Comparison of ENCODE assay signal across 7 cellular contexts in genomic region chr5:68216737-68217231, GRCh38. TPM values are rescaled to one million over a fixed set of nuclear protein-coding genes. Genes with fewer than 3 reads are reported as not detected.
DNase-seq lines count a peak whose midpoint lies in the region; ATAC-seq and TF ChIP-seq lines count a peak whose summit lies in the region.

No MANE protein-coding gene starts in this region.

- no peaks in the 10 kb centered on the region; the same call in 1 of the 2 replicates for H3K36me3 ChIP-seq in GM06990 (ENCODE audit: control insufficient read depth, insufficient read depth, low read length)
- H3K36me3 ChIP-seq in duodenal mucosa (ENCODE audit: control insufficient read depth in 1 of 2, insufficient read depth in 2 of 2, low read length in 2 of 2), result no peaks in the 10 kb centered on the region

- peak overlapping the region; percentile 66 to 92 (median 84) for H3K27ac Mint-ChIP-seq in naive thymus-derived CD8-positive, alpha-beta T cell

- H3K4me1 Mint-ChIP-seq in naive thymus-derived CD8-positive, alpha-beta T cell, result peaks cover 32 to 58% (median 55%) of the 10 kb centered on the region in 4 donors

- peak overlapping the region; percentile 84 for H3K27ac ChIP-seq in duodenal mucosa (ENCODE audit: low read depth, low read length)

- peaks cover 0 to 20% (median 5%) of the 10 kb centered on the region in 3 donors for H3K36me3 Mint-ChIP-seq in naive thymus-derived CD8-positive, alpha-beta T cell

- POLR2A ChIA-PET in naive thymus-derived CD8-positive, alpha-beta T cell (lab: Charles Lee), result interaction anchor here (1.2 to 3.7 kb wide), 14 partner anchors 12 to 1051 kb away, joined by 4 to 43 read pairs (median 10); no protein-coding TSS in a partner anchor

- peaks cover 0 to 2% (median 0%) of the 10 kb centered on the region in 9 donors for H3K9me3 Mint-ChIP-seq in naive thymus-derived CD8-positive, alpha-beta T cell

- peak overlapping the region; percentile 77 to 78 for H3K9ac ChIP-seq in duodenal mucosa (ENCODE audit: low read depth in 1 of 2, low read length in 2 of 2)

- H3K4me3 ChIP-seq in GM06990 (replicated peaks; ENCODE audit: low read depth, low read length), result peak overlapping the region; percentile 78
- peak overlapping the region; percentile 94 to 96 for H3K4me3 ChIP-seq in duodenal mucosa (ENCODE audit: low read depth in 1 of 2, low read length in 2 of 2)

- peaks cover 26 to 40% of the 10 kb centered on the region in 2 donors for H3K4me1 ChIP-seq in duodenal mucosa (ENCODE audit: control insufficient read depth in 1 of 2, insufficient read depth in 2 of 2, low read length in 2 of 2)

- H3K27me3 ChIP-seq in GM06990 (replicated peaks; ENCODE audit: control insufficient read depth, insufficient read depth, low read length), result no peaks in the 10 kb centered on the region
- H3K27me3 ChIP-seq in duodenal mucosa (ENCODE audit: control insufficient read depth in 1 of 2, insufficient read depth in 2 of 2, low read length in 2 of 2), result no peaks in the 10 kb centered on the region

- no peaks in the 10 kb centered on the region for H3K27me3 Mint-ChIP-seq in naive thymus-derived CD8-positive, alpha-beta T cell

- peak overlapping the region; percentile 87 to 94 (median 92) for H3K4me3 Mint-ChIP-seq in naive thymus-derived CD8-positive, alpha-beta T cell

- TF ChIP-seq CTCF in GM06990 (IDR thresholded peaks at IDR 0.05; ENCODE audit: insufficient read depth, low read length, poor library complexity, severe bottlenecking), result no peak

- peak; percentile 5 for ATAC-seq in GM21723 (IDR thresholded peaks at IDR 0.05; ENCODE audit: unreplicated experiment)
- ATAC-seq in naive thymus-derived CD8-positive, alpha-beta T cell, result no peak
- no peak for ATAC-seq in GM21717 (IDR thresholded peaks at IDR 0.05; ENCODE audit: unreplicated experiment)

- DNase-seq in GM06990 (ENCODE audit: extremely low read depth, insufficient read length) (no peak), OCI-M1 (lab: John Stamatoyannopoulos, UW) (peak; percentile 83)
- DNase-seq in naive thymus-derived CD8-positive, alpha-beta T cell, result no peak
- DNase-seq in activated effector memory CD4-positive, alpha-beta T cell treated with anti-CD3 and anti-CD28 coated beads, Interleukin-2, amount 50 U/mL, for 16 hours, result no peak

- peaks cover 4 to 6% of the 10 kb centered on the region in 2 donors for H3K9me3 ChIP-seq in duodenal mucosa (ENCODE audit: control insufficient read depth in 1 of 2, low read length in 2 of 2)

RNA-seq across cellular contexts. Expression of gene PIK3R1, which starts 1.2 kb away (rescaled TPM):
- 10 to 100 TPM; 91.4 to 98.3 TPM for total RNA-seq in naive thymus-derived CD8-positive, alpha-beta T cell
- polyA plus RNA-seq in naive thymus-derived CD8-positive, alpha-beta T cell, result 10 to 100 TPM; 69.1 to 98.1 (median 71.3) TPM
